ENCODE assay signal across 8 cellular contexts in the genomic region with DNA sequence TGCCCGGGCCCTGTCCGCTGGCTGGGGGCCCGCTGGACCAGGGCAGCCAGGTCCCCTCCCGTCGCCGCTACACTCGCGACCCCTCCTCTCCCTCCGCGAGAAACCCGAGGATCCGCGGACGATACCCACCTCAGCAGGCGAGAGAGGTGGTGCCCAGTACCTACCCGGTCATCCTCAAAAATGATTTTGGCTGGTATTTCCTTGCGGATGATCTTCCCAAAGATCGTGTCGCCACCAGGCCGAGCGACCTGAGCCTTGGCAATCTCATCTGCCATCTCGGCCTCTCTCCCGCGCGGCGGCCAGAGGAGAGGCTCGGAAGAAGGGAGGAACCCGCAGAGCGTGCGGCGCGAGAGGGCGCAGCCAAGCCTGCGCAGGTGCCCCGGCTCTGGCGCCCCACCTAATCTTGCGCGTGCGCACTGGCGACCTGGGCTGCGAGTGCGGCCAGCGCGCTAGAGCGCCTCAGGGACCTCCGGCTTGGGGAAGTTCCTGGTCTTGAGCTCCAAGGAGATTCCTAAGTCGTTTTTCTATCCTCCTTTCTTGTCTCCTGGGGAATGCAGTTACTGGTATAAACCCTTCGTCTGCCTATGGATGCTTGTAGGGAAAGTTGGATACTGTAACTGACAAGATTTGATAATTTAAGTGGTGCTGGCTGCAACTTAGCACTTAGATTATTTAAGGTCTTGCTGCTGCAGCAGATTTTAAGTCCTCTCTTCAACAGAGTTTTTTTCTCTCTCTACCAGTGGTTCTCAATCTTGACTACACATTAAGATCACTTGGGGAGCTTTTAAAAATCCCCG. TPM values are rescaled to one million over a fixed set of nuclear protein-coding genes. Genes with fewer than 3 reads are reported as not detected.
DNase-seq lines count a peak whose midpoint lies in the region; ATAC-seq and TF ChIP-seq lines count a peak whose summit lies in the region.

A gene (minus strand): TSS at position 326 of the 797 bp plus-strand sequence. CDS start 51 bp downstream, at position 275.

- H3K4me3 ChIP-seq in lower leg skin (ENCODE audit: low read depth, poor library complexity, severe bottlenecking) = peak within 1 kb of the TSS; percentile 82

- 1% methylated on average over 38 to 39 of the region's 49 CpGs for WGBS in lower leg skin, 2 donors

- ATAC-seq in GM19395 (IDR thresholded peaks at IDR 0.05; ENCODE audit: unreplicated experiment) = peak; percentile 85
- ATAC-seq in HG03565 (IDR thresholded peaks at IDR 0.05; ENCODE audit: unreplicated experiment) = peak; percentile 82

- intact Hi-C loops in lower leg skin (cut with DNase I; ENCODE audit: low total_unique reads) = loop anchor here (10.0 kb wide), 1 partner anchor 250 kb away; no protein-coding TSS in a partner anchor

- peak in 1 of 2 donors; percentile 57 for TF ChIP-seq POLR2A in lower leg skin (IDR thresholded peaks at IDR 0.05)

- no peak for TF ChIP-seq CTCF in lower leg skin (IDR thresholded peaks at IDR 0.05)

- DNase-seq in CD1c-positive myeloid dendritic cell (ENCODE audit: extremely low spot score) (peak; percentile 94), NCI-H748 treated with DMSO at 0.1 percent for 48 hours (lab: John Stamatoyannopoulos, UW) (peak; percentile 81), dermis microvascular lymphatic vessel endothelial cell (ENCODE audit: low read depth in 2 of 2) (peak; percentile 51 to 87), lower leg skin (ENCODE audit: low spot score in 2 of 2) (peak; percentile 86 to 98)
- peak; percentile 91 to 93 for DNase-seq in activated CD4-positive, alpha-beta T cell treated with anti-CD3 and anti-CD28 coated beads, Interleukin-2, amount 50 U/mL, for 48 hours
- peak; percentile 82 to 90 (median 83) for DNase-seq in stimulated activated CD4-positive, alpha-beta T cell treated with anti-CD3 and anti-CD28 coated beads, TNF-alpha, amount 100 ng/mL, for 1 hour (ENCODE audit: low read depth in 3 of 3, low spot score in 1 of 3)

RNA-seq across cellular contexts. Expression of the gene that starts here (rescaled TPM):
- 199 and 247 TPM in 2 replicates for total RNA-seq in dermis microvascular lymphatic vessel endothelial cell
- total RNA-seq in lower leg skin = 100 to 1,000 TPM; 154 to 211 (median 190) TPM

Comparison
In these comparisons a context has a peak if more than half of its experiments do, and no peak if none do; other contexts are left out.
1. Peak in every context shown above with its lines: DNase-seq, ATAC-seq and H3K4me3 ChIP-seq.